Comparison of ENCODE assay signal across 8 cellular contexts in the genomic region with DNA sequence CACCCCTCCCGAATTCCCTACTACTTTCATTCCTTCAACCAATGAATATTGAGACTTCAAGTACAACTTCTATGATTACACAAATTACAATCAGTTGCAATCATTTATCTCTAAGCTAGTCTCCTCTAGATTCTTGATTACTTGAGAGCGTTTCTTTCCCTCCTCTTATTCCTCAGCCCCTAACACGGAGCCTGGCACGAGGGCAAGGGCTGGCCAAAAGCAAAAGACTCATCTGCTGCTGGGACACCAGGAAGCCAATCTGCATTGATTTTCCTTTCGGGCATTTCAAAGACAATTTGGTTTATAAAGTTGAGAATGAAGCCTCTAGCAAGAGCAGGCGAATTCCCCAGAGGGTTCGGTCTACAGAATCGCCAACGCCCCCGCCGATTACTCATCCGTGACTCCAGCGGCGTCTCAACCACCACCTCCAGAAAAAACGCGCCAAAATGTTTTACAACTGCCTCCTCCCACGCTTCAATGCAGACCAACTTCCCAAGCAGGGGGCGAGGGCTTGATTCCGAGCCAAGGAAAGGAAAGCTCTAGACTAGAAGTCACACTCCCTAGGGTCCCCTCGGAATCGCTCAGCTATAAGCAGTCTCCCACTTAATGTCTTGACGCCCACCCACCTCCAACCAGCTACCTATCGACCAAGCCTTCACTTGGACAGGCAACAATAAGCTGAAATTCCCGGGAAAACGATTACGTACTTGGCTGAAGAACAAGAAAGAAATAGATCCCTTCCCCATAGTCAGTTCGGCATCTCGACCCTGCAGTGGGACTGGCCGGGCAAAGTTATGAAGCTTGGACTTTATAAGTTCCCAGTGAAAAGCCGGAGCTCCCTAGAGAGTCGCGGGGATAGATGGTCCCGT. TPM values are rescaled to one million over a fixed set of nuclear protein-coding genes. Genes with fewer than 3 reads are reported as not detected.
DNase-seq lines count a peak whose midpoint lies in the region; ATAC-seq and TF ChIP-seq lines count a peak whose summit lies in the region.

No MANE protein-coding gene starts in this region.

- H3K36me3 ChIP-seq in aorta (ENCODE audit: control insufficient read depth in 1 of 2, insufficient read depth in 2 of 2, low read length in 1 of 2) (no peaks in the 10 kb centered on the region), testis (ENCODE audit: low read depth, missing control alignments) (no peaks in the 10 kb centered on the region)

- peaks cover 0 to 3% of the 10 kb centered on the region in 2 donors for H3K27me3 ChIP-seq in aorta (ENCODE audit: control insufficient read depth in 1 of 2, insufficient read depth in 2 of 2, low read length in 1 of 2)
- H3K27me3 ChIP-seq in testis, result no peaks in the 10 kb centered on the region

- TF ChIP-seq POLR2A in testis (IDR thresholded peaks at IDR 0.05), result no peak

- CTCF ChIA-PET in RWPE1 (lab: Yijun Ruan, JAX), result interaction anchor here (0.9 kb wide), 1 partner anchor 171 kb away, joined by 4 read pairs; no protein-coding TSS in a partner anchor

- 0 out of 2 replicates have a peak overlapping the region, but pooled peaks have one; percentile 3 for H3K27ac ChIP-seq in RWPE1
- no peak overlapping the region for H3K27ac ChIP-seq in aorta (ENCODE audit: low read depth in 1 of 2, low read length in 2 of 2)
- H3K27ac ChIP-seq in testis, result no peak overlapping the region

- H3K4me3 ChIP-seq in iPS-18c (ENCODE audit: insufficient read depth, low read depth, low read length) (peak overlapping the region; percentile 75), aorta (ENCODE audit: low read length in 2 of 2) (peak overlapping the region in 1 of 2 donors; percentile 0), testis (peak overlapping the region in 1 of 2 donors; percentile 12)

- WGBS in aorta, 2 donors, result 5% methylated on average over 33 of the region's 33 CpGs
- 2 to 3% methylated on average over 18 to 33 of the region's 33 CpGs for WGBS in testis, 2 donors

- TF ChIP-seq CTCF in RWPE1 (conservative IDR thresholded peaks at IDR 0.05; ENCODE audit: low read depth) (no peak), testis (IDR thresholded peaks at IDR 0.05) (no peak)

- H3K4me1 ChIP-seq in aorta (ENCODE audit: control insufficient read depth in 1 of 2, insufficient read depth in 2 of 2, low read length in 2 of 2) (peaks cover 0 to 2% of the 10 kb centered on the region in 2 donors), testis (no peaks in the 10 kb centered on the region)

- intact Hi-C loops in aorta (cut with DNase I), result no loop called here
- intact Hi-C loops in testis (cut with DNase I; ENCODE audit: low total_unique reads), result no loop called here

- H3K9me3 ChIP-seq in iPS-18c (ENCODE audit: control insufficient read depth, insufficient read depth, low read length) (no peaks in the 10 kb centered on the region), aorta (ENCODE audit: control insufficient read depth, low read length) (no peaks in the 10 kb centered on the region), testis (no peaks in the 10 kb centered on the region)

- POLR2A ChIA-PET in RWPE1 (lab: Yijun Ruan, JAX; ENCODE audit: low non-redundant PET), result no interaction called here

- ATAC-seq in aorta (ENCODE audit: low FRiP score), result no peak

- peak; percentile 61 for DNase-seq in stimulated activated CD4-positive, alpha-beta T cell treated with anti-CD3 and anti-CD28 coated beads, Interleukin-15, amount 100 ng/mL, for 24 hours
- DNase-seq in stimulated activated CD4-positive, alpha-beta T cell treated with anti-CD3 and anti-CD28 coated beads, Interleukin-4, amount 100 ng/mL, for 1 hour, result no peak
- DNase-seq in RWPE1 (ENCODE audit: low spot score), result peak; percentile 48
- DNase-seq in aorta, result peak; percentile 51 to 82
- DNase-seq in testis, result no peak
- DNase-seq in NCI-H1694 treated with DMSO at 0.1 percent for 48 hours (lab: John Stamatoyannopoulos, UW), result no peak
- no peak for DNase-seq in GM19240 (ENCODE audit: insufficient read length, low spot score)

RNA-seq across cellular contexts. Expression of a gene that starts 1.4 kb away (rescaled TPM):
- total RNA-seq in aorta (1 to 10 TPM; 1.8 to 7.7 TPM), testis (under 1 TPM; 0.43 to 0.79 TPM)
- polyA plus RNA-seq in aorta (1 to 10 TPM in 1 of 2 donors, under 1 TPM in 1; 0.13 to 1.4 TPM), testis (ENCODE audit: insufficient read depth, low read depth, low replicate concordance) (0.63 TPM)

Comparison
In these comparisons a context has a peak if more than half of its experiments do, and no peak if none do; other contexts are left out.
1. DNase-seq: peak in stimulated activated CD4-positive, alpha-beta T cell treated with anti-CD3 and anti-CD28 coated beads, Interleukin-15, amount 100 ng/mL, for 24 hours (single experiment), RWPE1 (single experiment) and aorta (2 of 2); none in stimulated activated CD4-positive, alpha-beta T cell treated with anti-CD3 and anti-CD28 coated beads, Interleukin-4, amount 100 ng/mL, for 1 hour (single experiment), testis (single experiment), NCI-H1694 treated with DMSO at 0.1 percent for 48 hours (single experiment) and GM19240 (single experiment).